In the genomic region with DNA sequence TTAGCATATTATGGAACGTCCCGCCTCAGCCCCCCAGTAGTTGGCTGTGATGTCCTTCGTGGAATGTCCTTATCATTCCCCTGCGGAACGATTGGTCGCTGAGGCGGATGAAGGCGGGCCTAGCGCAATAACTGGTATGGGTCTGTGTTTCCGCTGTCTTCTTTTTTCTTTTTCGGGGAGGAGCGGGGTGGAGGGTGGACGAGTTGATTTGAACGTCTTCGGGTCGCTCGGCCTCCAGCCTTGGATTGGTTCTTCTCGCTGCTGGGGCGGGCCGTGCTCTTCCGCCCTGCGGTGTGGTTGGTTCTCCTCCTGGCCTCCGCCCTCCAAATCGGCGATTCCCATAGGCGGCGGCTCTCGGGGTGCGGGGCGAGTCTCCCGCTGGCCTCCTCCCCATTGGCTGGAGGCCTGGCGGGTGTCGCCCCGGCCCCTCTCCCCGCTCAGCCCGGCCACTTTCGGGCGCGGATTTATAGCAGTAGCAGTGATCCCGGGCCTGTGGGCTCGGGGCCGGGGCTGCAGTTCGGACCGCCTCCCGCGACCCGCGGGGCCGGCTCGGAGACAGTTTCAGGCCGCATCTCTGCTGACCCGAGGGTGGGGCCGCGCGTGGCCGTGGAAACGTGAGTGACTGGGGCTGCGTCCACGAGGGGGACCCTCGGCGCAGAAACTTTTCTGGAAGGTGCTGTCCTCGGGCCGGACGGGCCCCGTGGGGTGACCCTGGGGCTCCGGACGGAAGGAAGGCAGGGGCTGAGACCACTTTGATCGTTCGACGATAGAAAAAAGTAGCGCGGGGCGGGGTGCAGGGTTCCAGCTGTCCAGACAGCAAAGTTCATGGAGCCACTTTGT, we compare ENCODE assay signal across 1 cellular context.
A peak's percentile ranks its signal among the peaks of the same experiment; 100 is the strongest.
TF ChIP-seq lines count a peak whose summit lies in the region.

No MANE protein-coding gene starts in this region.

TF ChIP-seq in HEK293, 187 proteins besides CTCF, POLR2A, EP300 and RAD21 (continued from another document and continues in another):
- TF ChIP-seq PBX3 (CRISPR knock-in tag; IDR thresholded peaks at IDR 0.05) (no peak), SP2 (tag by site-specific recombination; IDR thresholded peaks at IDR 0.05) (peak; percentile 98), ZNF433 (tag by site-specific recombination; IDR thresholded peaks at IDR 0.05; ENCODE audit: low read depth) (no peak), SALL2 (tag by site-specific recombination; IDR thresholded peaks at IDR 0.05; ENCODE audit: borderline replicate concordance) (no peak), ZNF292 (tag by site-specific recombination; IDR thresholded peaks at IDR 0.05; ENCODE audit: borderline replicate concordance, low read depth) (no peak), HOXC10 (CRISPR knock-in tag; IDR thresholded peaks at IDR 0.05) (no peak), AEBP2 (tag by site-specific recombination; IDR thresholded peaks at IDR 0.05; ENCODE audit: borderline replicate concordance) (no peak), GLI4 (tag by site-specific recombination; IDR thresholded peaks at IDR 0.05) (0 out of 2 replicates have a peak, but pooled peaks have one; percentile 54), ZNF623 (tag by site-specific recombination; IDR thresholded peaks at IDR 0.05) (no peak), ZNF792 (tag by site-specific recombination; IDR thresholded peaks at IDR 0.05) (no peak), TCF7L2 (IDR thresholded peaks at IDR 0.05; ENCODE audit: borderline replicate concordance, low read depth, low read length) (no peak), ZNF600 (tag by site-specific recombination; IDR thresholded peaks at IDR 0.05) (no peak), ZNF223 (tag by site-specific recombination; IDR thresholded peaks at IDR 0.05) (no peak), PRDM1 (tag by site-specific recombination; IDR thresholded peaks at IDR 0.05) (no peak), KLF1 (tag by site-specific recombination; IDR thresholded peaks at IDR 0.05) (peak; percentile 76), SCRT1 (tag by site-specific recombination; IDR thresholded peaks at IDR 0.05; ENCODE audit: borderline replicate concordance) (no peak), ZNF280C (tag by site-specific recombination; IDR thresholded peaks at IDR 0.05) (no peak), REST (tag by site-specific recombination; IDR thresholded peaks at IDR 0.05) (peak; percentile 37; the same call in 1 of the 2 replicates), TRIM28 (IDR thresholded peaks at IDR 0.05; ENCODE audit: borderline replicate concordance, low read length) (no peak), ZNF174 (tag by site-specific recombination; IDR thresholded peaks at IDR 0.05) (no peak), PRDM4 (tag by site-specific recombination; IDR thresholded peaks at IDR 0.05) (no peak), EGR2 (tag by site-specific recombination; IDR thresholded peaks at IDR 0.05; ENCODE audit: low read depth) (no peak), OVOL3 (tag by site-specific recombination; IDR thresholded peaks at IDR 0.05) (no peak), REPIN1 (tag by site-specific recombination; IDR thresholded peaks at IDR 0.05; ENCODE audit: low read depth) (no peak), ZNF830 (tag by site-specific recombination; IDR thresholded peaks at IDR 0.05; ENCODE audit: low read depth) (no peak), ZNF391 (tag by site-specific recombination; IDR thresholded peaks at IDR 0.05; ENCODE audit: borderline replicate concordance, low read depth) (no peak), ZNF48 (tag by site-specific recombination; IDR thresholded peaks at IDR 0.05) (no peak), OSR2 (tag by site-specific recombination; IDR thresholded peaks at IDR 0.05) (no peak), KLF8 (tag by site-specific recombination; IDR thresholded peaks at IDR 0.05) (peak; percentile 21), ZNF629 (tag by site-specific recombination; IDR thresholded peaks at IDR 0.05) (no peak), ZNF423 (tag by site-specific recombination; IDR thresholded peaks at IDR 0.05) (no peak), GLIS1 (tag by site-specific recombination; IDR thresholded peaks at IDR 0.05) (no peak)
- TF ChIP-seq, protein P1, sequence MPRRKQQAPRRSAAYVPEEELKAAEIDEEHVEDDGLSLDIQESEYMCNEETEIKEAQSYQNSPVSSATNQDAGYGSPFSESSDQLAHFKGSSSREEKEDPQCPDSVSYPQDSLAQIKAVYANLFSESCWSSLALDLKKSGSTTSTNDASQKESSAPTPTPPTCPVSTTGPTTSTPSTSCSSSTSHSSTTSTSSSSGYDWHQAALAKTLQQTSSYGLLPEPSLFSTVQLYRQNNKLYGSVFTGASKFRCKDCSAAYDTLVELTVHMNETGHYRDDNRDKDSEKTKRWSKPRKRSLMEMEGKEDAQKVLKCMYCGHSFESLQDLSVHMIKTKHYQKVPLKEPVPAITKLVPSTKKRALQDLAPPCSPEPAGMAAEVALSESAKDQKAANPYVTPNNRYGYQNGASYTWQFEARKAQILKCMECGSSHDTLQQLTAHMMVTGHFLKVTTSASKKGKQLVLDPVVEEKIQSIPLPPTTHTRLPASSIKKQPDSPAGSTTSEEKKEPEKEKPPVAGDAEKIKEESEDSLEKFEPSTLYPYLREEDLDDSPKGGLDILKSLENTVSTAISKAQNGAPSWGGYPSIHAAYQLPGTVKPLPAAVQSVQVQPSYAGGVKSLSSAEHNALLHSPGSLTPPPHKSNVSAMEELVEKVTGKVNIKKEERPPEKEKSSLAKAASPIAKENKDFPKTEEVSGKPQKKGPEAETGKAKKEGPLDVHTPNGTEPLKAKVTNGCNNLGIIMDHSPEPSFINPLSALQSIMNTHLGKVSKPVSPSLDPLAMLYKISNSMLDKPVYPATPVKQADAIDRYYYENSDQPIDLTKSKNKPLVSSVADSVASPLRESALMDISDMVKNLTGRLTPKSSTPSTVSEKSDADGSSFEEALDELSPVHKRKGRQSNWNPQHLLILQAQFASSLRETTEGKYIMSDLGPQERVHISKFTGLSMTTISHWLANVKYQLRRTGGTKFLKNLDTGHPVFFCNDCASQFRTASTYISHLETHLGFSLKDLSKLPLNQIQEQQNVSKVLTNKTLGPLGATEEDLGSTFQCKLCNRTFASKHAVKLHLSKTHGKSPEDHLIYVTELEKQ (tag by site-specific recombination; IDR thresholded peaks at IDR 0.05; ENCODE audit: borderline replicate concordance): no peak
- TF ChIP-seq, protein P2, sequence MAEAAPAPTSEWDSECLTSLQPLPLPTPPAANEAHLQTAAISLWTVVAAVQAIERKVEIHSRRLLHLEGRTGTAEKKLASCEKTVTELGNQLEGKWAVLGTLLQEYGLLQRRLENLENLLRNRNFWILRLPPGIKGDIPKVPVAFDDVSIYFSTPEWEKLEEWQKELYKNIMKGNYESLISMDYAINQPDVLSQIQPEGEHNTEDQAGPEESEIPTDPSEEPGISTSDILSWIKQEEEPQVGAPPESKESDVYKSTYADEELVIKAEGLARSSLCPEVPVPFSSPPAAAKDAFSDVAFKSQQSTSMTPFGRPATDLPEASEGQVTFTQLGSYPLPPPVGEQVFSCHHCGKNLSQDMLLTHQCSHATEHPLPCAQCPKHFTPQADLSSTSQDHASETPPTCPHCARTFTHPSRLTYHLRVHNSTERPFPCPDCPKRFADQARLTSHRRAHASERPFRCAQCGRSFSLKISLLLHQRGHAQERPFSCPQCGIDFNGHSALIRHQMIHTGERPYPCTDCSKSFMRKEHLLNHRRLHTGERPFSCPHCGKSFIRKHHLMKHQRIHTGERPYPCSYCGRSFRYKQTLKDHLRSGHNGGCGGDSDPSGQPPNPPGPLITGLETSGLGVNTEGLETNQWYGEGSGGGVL (tag by site-specific recombination; IDR thresholded peaks at IDR 0.05): no peak
- TF ChIP-seq, protein P3, sequence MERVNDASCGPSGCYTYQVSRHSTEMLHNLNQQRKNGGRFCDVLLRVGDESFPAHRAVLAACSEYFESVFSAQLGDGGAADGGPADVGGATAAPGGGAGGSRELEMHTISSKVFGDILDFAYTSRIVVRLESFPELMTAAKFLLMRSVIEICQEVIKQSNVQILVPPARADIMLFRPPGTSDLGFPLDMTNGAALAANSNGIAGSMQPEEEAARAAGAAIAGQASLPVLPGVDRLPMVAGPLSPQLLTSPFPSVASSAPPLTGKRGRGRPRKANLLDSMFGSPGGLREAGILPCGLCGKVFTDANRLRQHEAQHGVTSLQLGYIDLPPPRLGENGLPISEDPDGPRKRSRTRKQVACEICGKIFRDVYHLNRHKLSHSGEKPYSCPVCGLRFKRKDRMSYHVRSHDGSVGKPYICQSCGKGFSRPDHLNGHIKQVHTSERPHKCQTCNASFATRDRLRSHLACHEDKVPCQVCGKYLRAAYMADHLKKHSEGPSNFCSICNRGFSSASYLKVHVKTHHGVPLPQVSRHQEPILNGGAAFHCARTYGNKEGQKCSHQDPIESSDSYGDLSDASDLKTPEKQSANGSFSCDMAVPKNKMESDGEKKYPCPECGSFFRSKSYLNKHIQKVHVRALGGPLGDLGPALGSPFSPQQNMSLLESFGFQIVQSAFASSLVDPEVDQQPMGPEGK (tag by site-specific recombination; IDR thresholded peaks at IDR 0.05): no peak; the same call in 1 of the 2 replicates
